Comparison of ENCODE assay signal across 7 cellular contexts in the genomic region with DNA sequence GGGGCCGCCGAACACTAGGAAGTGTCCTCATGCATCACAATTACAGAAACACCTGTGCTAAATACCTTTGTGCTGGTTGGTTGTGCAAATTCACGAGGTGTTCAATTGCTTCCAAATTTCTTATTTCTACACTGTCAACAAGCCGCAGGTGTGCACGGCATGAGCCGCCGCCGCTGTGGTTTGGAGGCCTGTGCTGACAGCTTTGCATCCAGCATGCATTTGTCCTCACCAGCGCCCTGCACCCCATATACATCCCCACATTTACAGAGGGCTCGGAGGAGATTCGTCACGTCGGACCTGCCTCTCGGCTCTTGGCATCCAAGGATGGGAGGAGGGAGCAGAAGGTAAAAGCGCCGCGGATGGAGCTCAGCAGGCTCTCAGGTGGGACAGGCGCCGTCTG.
"Had no signal": no experiment of that assay in that cellular context is flagged by ENCODE, and none has a peak within 500 bp of the region (broad histone marks: within the 10 kb centered on the region; RNA-seq: fewer than 3 reads in every experiment).

No MANE protein-coding gene starts in this region.

- H3K27ac Mint-ChIP-seq: HFFc6 had no signal

- H3K4me3 ChIP-seq: GM23248, HAP-1, K562 had no signal

- H3K27ac ChIP-seq: GM23248 had no signal

- H3K36me3 ChIP-seq: HAP-1 had no signal

- H2AFZ ChIP-seq: GM23248 had no signal

- H3K4me1 ChIP-seq: HAP-1 had no signal

- DNase-seq: GM23248, HFFc6, IMR-90, KG1 had no signal

- ATAC-seq: HCT116, K562 had no signal

- H3K9me3 ChIP-seq: HAP-1 had no signal

- H3K4me3 Mint-ChIP-seq: HFFc6 had no signal
